Comparison of ENCODE assay signal across 9 cellular contexts in genomic region chr13:23384111-23384510, GRCh38. TPM values are rescaled to one million over a fixed set of nuclear protein-coding genes. Genes with fewer than 3 reads are reported as not detected.
A peak's percentile ranks its signal among the peaks of the same experiment; 100 is the strongest.
DNase-seq lines count a peak whose midpoint lies in the region; ATAC-seq, FAIRE-seq and TF ChIP-seq lines count a peak whose summit lies in the region.
"Had no signal": no experiment of that assay in that cellular context is flagged by ENCODE, and none has a peak within 500 bp of the region (broad histone marks: within the 10 kb centered on the region; RNA-seq: fewer than 3 reads in every experiment).

No MANE protein-coding gene starts in this region.

- intact Hi-C loops in heart left ventricle (cut with DNase I) = no loop called here

- WGBS in heart left ventricle, 4 donors = 82 to 93% (median 91%) methylated on average over 3 to 4 of the region's 4 CpGs

- H3K27ac Mint-ChIP-seq in CD4-positive, CD25-positive, alpha-beta regulatory T cell = no peak overlapping the region

- H3K27me3 ChIP-seq in CD4-positive, CD25-positive, alpha-beta regulatory T cell (ENCODE audit: control insufficient read depth, insufficient read depth, low read length) = no peaks in the 10 kb centered on the region
- H3K27me3 ChIP-seq in bronchial epithelial cell (ENCODE audit: control insufficient read depth, insufficient read depth, low read length) = no peaks in the 10 kb centered on the region
- no peaks in the 10 kb centered on the region for H3K27me3 ChIP-seq in heart left ventricle

- TF ChIP-seq POLR2A in heart left ventricle (IDR thresholded peaks at IDR 0.05) = no peak

- peak in 1 of 3 donors; percentile 35 for DNase-seq in CD4-positive, CD25-positive, alpha-beta regulatory T cell
- DNase-seq in bronchial epithelial cell (ENCODE audit: low read depth) = peak; percentile 86
- DNase-seq in heart left ventricle = no peak
- DNase-seq in islet precursor cell = no peak
- no peak for DNase-seq in LoVo (ENCODE audit: low spot score)
- no peak for DNase-seq in inferior parietal cortex (ENCODE audit: extremely low spot score)

- H3K27ac ChIP-seq in CD4-positive, CD25-positive, alpha-beta regulatory T cell (ENCODE audit: insufficient read depth, low read length, poor library complexity, severe bottlenecking) = no peak overlapping the region
- H3K27ac ChIP-seq in heart left ventricle = no peak overlapping the region

- no peaks in the 10 kb centered on the region for H3K36me3 ChIP-seq in CD4-positive, CD25-positive, alpha-beta regulatory T cell (ENCODE audit: control insufficient read depth, insufficient read depth, low read length)
- H3K36me3 ChIP-seq in bronchial epithelial cell (ENCODE audit: control insufficient read depth, insufficient read depth, low read length) (no peaks in the 10 kb centered on the region), heart left ventricle (no peaks in the 10 kb centered on the region)

- no peaks in the 10 kb centered on the region for H3K9me3 ChIP-seq in CD4-positive, CD25-positive, alpha-beta regulatory T cell (ENCODE audit: control insufficient read depth in 2 of 2, low read length in 2 of 2)
- H3K9me3 ChIP-seq in heart left ventricle = no peaks in the 10 kb centered on the region

- peak; percentile 73 to 77 for ATAC-seq in CD4-positive, CD25-positive, alpha-beta regulatory T cell (ENCODE audit: low read depth in 2 of 2)
- ATAC-seq in GM19324 (IDR thresholded peaks at IDR 0.05; ENCODE audit: low FRiP score, unreplicated experiment) = peak; percentile 54
- ATAC-seq in HG03095 (IDR thresholded peaks at IDR 0.05; ENCODE audit: unreplicated experiment) = peak; percentile 68
- no peak for ATAC-seq in heart left ventricle

- peaks cover 0 to 1% (median 0%) of the 10 kb centered on the region in 7 donors for H3K9me3 Mint-ChIP-seq in CD4-positive, CD25-positive, alpha-beta regulatory T cell

- H3K4me1 Mint-ChIP-seq in CD4-positive, CD25-positive, alpha-beta regulatory T cell = peaks cover 10 to 30% (median 22%) of the 10 kb centered on the region in 4 donors

- H3K4me1 ChIP-seq in CD4-positive, CD25-positive, alpha-beta regulatory T cell (ENCODE audit: control insufficient read depth, insufficient read depth, low read length, poor library complexity, severe bottlenecking) = peaks cover 4% of the 10 kb centered on the region
- peaks cover 0 to 14% (median 6%) of the 10 kb centered on the region in 12 donors for H3K4me1 ChIP-seq in heart left ventricle

- no peak overlapping the region for H3K4me3 Mint-ChIP-seq in CD4-positive, CD25-positive, alpha-beta regulatory T cell

- H3K36me3 Mint-ChIP-seq in CD4-positive, CD25-positive, alpha-beta regulatory T cell = no peaks in the 10 kb centered on the region

- peak; percentile 13 for FAIRE-seq in bronchial epithelial cell (lab: Jason Lieb, UNC)
- FAIRE-seq: G401.6 had no signal

- no peak overlapping the region for H3K4me3 ChIP-seq in CD4-positive, CD25-positive, alpha-beta regulatory T cell (ENCODE audit: low read depth, low read length)
- H3K4me3 ChIP-seq in bronchial epithelial cell (ENCODE audit: low read depth, low read length) (no peak overlapping the region), heart left ventricle (no peak overlapping the region)

- H3K27me3 Mint-ChIP-seq in CD4-positive, CD25-positive, alpha-beta regulatory T cell = no peaks in the 10 kb centered on the region

- no peak for TF ChIP-seq CTCF in bronchial epithelial cell (IDR thresholded peaks at IDR 0.05; ENCODE audit: insufficient read depth, low read length, severe bottlenecking)
- no peak for TF ChIP-seq CTCF in heart left ventricle (IDR thresholded peaks at IDR 0.05)

RNA-seq across cellular contexts. Expression of gene SACS, which starts 49.4 kb away (rescaled TPM):
- total RNA-seq in CD4-positive, CD25-positive, alpha-beta regulatory T cell = 23.4 TPM
- 1 to 10 TPM; 5.2 to 9.1 (median 6.2) TPM for polyA plus RNA-seq in CD4-positive, CD25-positive, alpha-beta regulatory T cell
- total RNA-seq in bronchial epithelial cell = 10.4 and 26.3 TPM in 2 replicates
- total RNA-seq in heart left ventricle = 10 to 100 TPM in 8 of 9 donors, 1 to 10 TPM in 1; 8.8 to 29.3 (median 25.6) TPM
- 10 to 100 TPM in 1 of 2 donors, 1 to 10 TPM in 1; 2.8 to 12.9 TPM for polyA plus RNA-seq in heart left ventricle

Comparison
In these comparisons a context has a peak if more than half of its experiments do, and no peak if none do; other contexts are left out.
1. ATAC-seq: peak in CD4-positive, CD25-positive, alpha-beta regulatory T cell (2 of 2), GM19324 (single experiment) and HG03095 (single experiment); none in heart left ventricle (0 of 4).